8 cellular contexts compared by ENCODE assay signal in genomic region chr22:46070215-46070721, GRCh38.
DNase-seq lines count a peak whose midpoint lies in the region; ATAC-seq and TF ChIP-seq lines count a peak whose summit lies in the region.

No MANE protein-coding gene starts in this region.

- H3K9me2 ChIP-seq in PC-9 (ENCODE audit: insufficient read depth): no peaks in the 10 kb centered on the region

- peaks cover 34% of the 10 kb centered on the region for H3K4me1 Mint-ChIP-seq in central memory CD8-positive, alpha-beta T cell

- H3K36me3 ChIP-seq in PC-9 (ENCODE audit: low read depth): no peaks in the 10 kb centered on the region
- peaks cover 0 to 4% of the 10 kb centered on the region in 2 donors for H3K36me3 ChIP-seq in lung (ENCODE audit: control insufficient read depth in 2 of 2, insufficient read depth in 2 of 2, low read length in 2 of 2)
- H3K36me3 ChIP-seq in suprapubic skin: no peaks in the 10 kb centered on the region

- CTCF ChIA-PET in PC-9 (lab: Charles Lee): no interaction called here

- H2AFZ ChIP-seq in PC-9: peak overlapping the region; percentile 66; the same call in 1 of the 2 replicates

- H3K4me3 ChIP-seq in PC-9 (peak overlapping the region; percentile 70), lung (peak overlapping the region; percentile 86), suprapubic skin (peak overlapping the region; percentile 79)

- H3K27me3 ChIP-seq in PC-9 (ENCODE audit: insufficient read depth, low read depth) (no peaks in the 10 kb centered on the region), lung (ENCODE audit: control insufficient read depth, insufficient read depth) (no peaks in the 10 kb centered on the region), suprapubic skin (no peaks in the 10 kb centered on the region)

- peak overlapping the region; percentile 95 for H3K4me2 ChIP-seq in PC-9

- H3K4me1 ChIP-seq in PC-9 (replicated peaks; ENCODE audit: insufficient read depth) (peaks cover 31% of the 10 kb centered on the region), lung (ENCODE audit: control insufficient read depth in 2 of 2, insufficient read depth in 2 of 2, low read length in 2 of 2) (peaks cover 3 to 11% of the 10 kb centered on the region in 2 donors), suprapubic skin (peaks cover 48% of the 10 kb centered on the region)

- H3K27ac ChIP-seq in PC-9 (peak overlapping the region; percentile 94), lung (ENCODE audit: low read depth in 1 of 2, low read length in 1 of 2) (peak overlapping the region; percentile 99 to 100), suprapubic skin (peak overlapping the region; percentile 98)

- peaks cover 80% of the 10 kb centered on the region for H3K79me2 ChIP-seq in PC-9 (ENCODE audit: low read depth)

- 0 to 1% methylated on average over 32 to 44 of the region's 44 CpGs for WGBS in lung, 2 donors
- 0% methylated on average over 17 of the region's 44 CpGs for WGBS in suprapubic skin

- no peaks in the 10 kb centered on the region for H3K9me3 ChIP-seq in PC-9 (ENCODE audit: insufficient read depth, low read depth)
- H3K9me3 ChIP-seq in lung (ENCODE audit: control insufficient read depth in 2 of 2, insufficient read depth in 1 of 2, low read length in 1 of 2): no peaks in the 10 kb centered on the region
- no peaks in the 10 kb centered on the region for H3K9me3 ChIP-seq in suprapubic skin

- DNase-seq in NCI-H2196 (lab: John Stamatoyannopoulos, UW; ENCODE audit: unreplicated experiment) (peak; percentile 64), NCI-H2196 treated with DMSO at 0.1 percent for 48 hours (lab: John Stamatoyannopoulos, UW; ENCODE audit: unreplicated experiment) (no peak), PC-9 (peak; percentile 55 to 70), lung (ENCODE audit: low spot score) (peak; percentile 82), suprapubic skin (ENCODE audit: low spot score in 2 of 2) (peak; percentile 94), HuH-7.5 (ENCODE audit: low spot score) (no peak), NCI-H82 (lab: John Stamatoyannopoulos, UW) (no peak)
- DNase-seq in central memory CD8-positive, alpha-beta T cell (ENCODE audit: low spot score in 2 of 2): no peak

- H3K27ac Mint-ChIP-seq in central memory CD8-positive, alpha-beta T cell (ENCODE audit: low read depth): no peak overlapping the region

- peak in 1 of 2 donors; percentile 6 for TF ChIP-seq POLR2A in suprapubic skin (IDR thresholded peaks at IDR 0.05)

- no peaks in the 10 kb centered on the region for H3K9me3 Mint-ChIP-seq in central memory CD8-positive, alpha-beta T cell

- H3F3A ChIP-seq in PC-9 (ENCODE audit: insufficient read depth, low read depth): peaks cover 37% of the 10 kb centered on the region

- intact Hi-C loops in PC-9 (cut with micrococcal nuclease; ENCODE audit: unreplicated experiment): loop anchor here (2.0 to 5.0 kb wide), 3 partner anchors 33 to 63 kb away; no protein-coding TSS in a partner anchor

- TF ChIP-seq CTCF in PC-9 (conservative IDR thresholded peaks at IDR 0.05) (no peak), lung (IDR thresholded peaks at IDR 0.05; ENCODE audit: control extremely low read depth, extremely low read depth) (no peak), suprapubic skin (IDR thresholded peaks at IDR 0.05) (no peak)

- no peaks in the 10 kb centered on the region for H3K27me3 Mint-ChIP-seq in central memory CD8-positive, alpha-beta T cell

- H3K36me3 Mint-ChIP-seq in central memory CD8-positive, alpha-beta T cell (ENCODE audit: insufficient read depth): peaks cover 6% of the 10 kb centered on the region

- H4K20me1 ChIP-seq in PC-9 (ENCODE audit: insufficient read depth): peaks cover 10% of the 10 kb centered on the region

- TSS peak; percentile 87 for BruUV-seq in PC-9 (replicated peaks; lab: Mats Ljungman, UMichigan)

- H3K4me3 Mint-ChIP-seq in central memory CD8-positive, alpha-beta T cell: peak overlapping the region; percentile 73

- no peak for TF ChIP-seq EP300 in suprapubic skin (IDR thresholded peaks at IDR 0.05)

- POLR2A ChIA-PET in PC-9 (lab: Charles Lee; ENCODE audit: unreplicated experiment): interaction anchor here (0.7 to 0.9 kb wide), 2 partner anchors 64 to 527 kb away, joined by 3 to 5 read pairs; no protein-coding TSS in a partner anchor

- ATAC-seq in central memory CD8-positive, alpha-beta T cell (replicated peaks; ENCODE audit: extremely low read depth, poor library complexity, severe bottlenecking): no peak
- ATAC-seq in lung (ENCODE audit: insufficient read depth, low FRiP score): peak; percentile 34

Comparison
In these comparisons a context has a peak if more than half of its experiments do, and no peak if none do; other contexts are left out.
1. DNase-seq: peak in NCI-H2196 (single experiment), PC-9 (2 of 2), lung (single experiment) and suprapubic skin (2 of 2); none in NCI-H2196 treated with DMSO at 0.1 percent for 48 hours (single experiment), central memory CD8-positive, alpha-beta T cell (0 of 2), HuH-7.5 (single experiment) and NCI-H82 (single experiment).
2. Peak in every context shown above with its lines, with median percentiles within 50 percentile points of each other: H3K27ac ChIP-seq and H3K4me3 ChIP-seq.